Comparison of ENCODE assay signal across 8 cellular contexts in genomic region chr9:109320734-109321448, GRCh38. TPM values are rescaled to one million over a fixed set of nuclear protein-coding genes. Genes with fewer than 3 reads are reported as not detected.
DNase-seq lines count a peak whose midpoint lies in the region; ATAC-seq and TF ChIP-seq lines count a peak whose summit lies in the region.

Gene EPB41L4B (minus strand): TSS chr9:109321059. CDS start chr9:109320446, 613 bp downstream.

- POLR2A ChIA-PET in activated CD4-positive, alpha-beta memory T cell treated with anti-CD3 and anti-CD28 coated beads for 36 hours (lab: Charles Lee) = interaction anchor here (0.6 kb wide), 1 partner anchor 87 kb away, joined by 3 read pairs; no protein-coding TSS in a partner anchor

- H3K9me3 ChIP-seq in BLaER1 (no peaks in the 10 kb centered on the region), lower lobe of right lung (no peaks in the 10 kb centered on the region)

- H3K27me3 Mint-ChIP-seq in activated CD4-positive, alpha-beta memory T cell treated with anti-CD3 and anti-CD28 coated beads for 36 hours = peaks cover 48% of the 10 kb centered on the region

- TF ChIP-seq CTCF in lower lobe of right lung (IDR thresholded peaks at IDR 0.05) = peak; percentile 90

- H3K27me3 ChIP-seq in BLaER1 = peaks cover 43% of the 10 kb centered on the region
- peaks cover 31% of the 10 kb centered on the region for H3K27me3 ChIP-seq in lower lobe of right lung (ENCODE audit: low read depth)

- H3K9ac ChIP-seq in BLaER1 = no peak within 1 kb of the TSS; the same call in 1 of the 2 replicates

- no peak within 1 kb of the TSS for H3K27ac Mint-ChIP-seq in activated CD4-positive, alpha-beta memory T cell treated with anti-CD3 and anti-CD28 coated beads for 36 hours

- H3K9me3 Mint-ChIP-seq in activated CD4-positive, alpha-beta memory T cell treated with anti-CD3 and anti-CD28 coated beads for 36 hours = no peaks in the 10 kb centered on the region

- intact Hi-C loops in activated CD4-positive, alpha-beta memory T cell treated with anti-CD3 and anti-CD28 coated beads for 36 hours (cut with micrococcal nuclease) = loop anchor here (1.0 to 10.0 kb wide), 6 partner anchors 77 to 456 kb away; partner anchors contain the start of genes ABITRAM, ACTL7A and ELP1
- intact Hi-C loops in lower lobe of right lung (cut with DNase I) = no loop called here

- peak within 1 kb of the TSS; percentile 92 for H3K4me2 ChIP-seq in BLaER1

- H3K4me3 ChIP-seq in BLaER1 (peak within 1 kb of the TSS; percentile 80), lower lobe of right lung (peak within 1 kb of the TSS; percentile 54)

- CTCF ChIA-PET in activated CD4-positive, alpha-beta memory T cell treated with anti-CD3 and anti-CD28 coated beads for 36 hours (lab: Charles Lee) = interaction anchor here (0.6 to 0.9 kb wide), 2 partner anchors 14 to 24 kb away, joined by 3 to 4 read pairs; no protein-coding TSS in a partner anchor

- DNase-seq in NCI-H526 treated with DMSO at 0.1 percent for 48 hours (lab: John Stamatoyannopoulos, UW) = peak; percentile 71
- DNase-seq in activated CD4-positive, alpha-beta memory T cell treated with anti-CD3 and anti-CD28 coated beads for 36 hours = peak; percentile 93
- DNase-seq in ecto neural progenitor cell (ENCODE audit: low spot score) = peak; percentile 94
- DNase-seq in lower lobe of right lung = peak; percentile 92
- DNase-seq in stimulated activated CD4-positive, alpha-beta T cell treated with anti-CD3 and anti-CD28 coated beads, TNF-alpha, amount 100 ng/mL, for 1 hour (ENCODE audit: low read depth in 3 of 3, low spot score in 1 of 3) = peak; percentile 45 to 91 (median 65)

- H3K27ac ChIP-seq in BLaER1 = no peak within 1 kb of the TSS
- H3K27ac ChIP-seq in lower lobe of right lung = peak within 1 kb of the TSS; percentile 68

- H4K20me1 ChIP-seq in BLaER1 = peaks cover 37% of the 10 kb centered on the region

- H3K4me3 Mint-ChIP-seq in activated CD4-positive, alpha-beta memory T cell treated with anti-CD3 and anti-CD28 coated beads for 36 hours = peak within 1 kb of the TSS; percentile 60

- no peaks in the 10 kb centered on the region for H3K36me3 ChIP-seq in BLaER1
- H3K36me3 ChIP-seq in lower lobe of right lung = no peaks in the 10 kb centered on the region

- H3K4me1 ChIP-seq in BLaER1 = peaks cover 23% of the 10 kb centered on the region
- H3K4me1 ChIP-seq in lower lobe of right lung = peaks cover 17% of the 10 kb centered on the region

- no peaks in the 10 kb centered on the region for H3K36me3 Mint-ChIP-seq in activated CD4-positive, alpha-beta memory T cell treated with anti-CD3 and anti-CD28 coated beads for 36 hours

- ATAC-seq in GM19328 (IDR thresholded peaks at IDR 0.05; ENCODE audit: unreplicated experiment) (peak; percentile 99), HG03457 (IDR thresholded peaks at IDR 0.05; ENCODE audit: unreplicated experiment) (peak; percentile 98), lower lobe of right lung (peak; percentile 91 to 93)

- H3K4me1 Mint-ChIP-seq in activated CD4-positive, alpha-beta memory T cell treated with anti-CD3 and anti-CD28 coated beads for 36 hours (ENCODE audit: low read depth) = peaks cover 8% of the 10 kb centered on the region

RNA-seq across cellular contexts. Expression of gene EPB41L4B, which starts in this region (rescaled TPM):
- total RNA-seq in activated CD4-positive, alpha-beta memory T cell treated with anti-CD3 and anti-CD28 coated beads for 36 hours = under 1 TPM; 0.17 to 0.21 TPM
- 12.1 TPM for total RNA-seq in lower lobe of right lung

Comparison
In these comparisons a context has a peak if more than half of its experiments do, and no peak if none do; other contexts are left out.
1. RNA of gene EPB41L4B (total RNA-seq): 12.1 TPM in lower lobe of right lung (single experiment); 0.17 to 0.21 TPM in activated CD4-positive, alpha-beta memory T cell treated with anti-CD3 and anti-CD28 coated beads for 36 hours; every median in the first group is over 10 times any median in the second.
2. Peak in DNase-seq in activated CD4-positive, alpha-beta memory T cell treated with anti-CD3 and anti-CD28 coated beads for 36 hours; RNA of the gene not detected or under 1 TPM.
3. Peak in every context shown above with its lines, with median percentiles within 50 percentile points of each other: ATAC-seq and DNase-seq.